Comparison of ENCODE assay signal across 1 cellular context in the genomic region with DNA sequence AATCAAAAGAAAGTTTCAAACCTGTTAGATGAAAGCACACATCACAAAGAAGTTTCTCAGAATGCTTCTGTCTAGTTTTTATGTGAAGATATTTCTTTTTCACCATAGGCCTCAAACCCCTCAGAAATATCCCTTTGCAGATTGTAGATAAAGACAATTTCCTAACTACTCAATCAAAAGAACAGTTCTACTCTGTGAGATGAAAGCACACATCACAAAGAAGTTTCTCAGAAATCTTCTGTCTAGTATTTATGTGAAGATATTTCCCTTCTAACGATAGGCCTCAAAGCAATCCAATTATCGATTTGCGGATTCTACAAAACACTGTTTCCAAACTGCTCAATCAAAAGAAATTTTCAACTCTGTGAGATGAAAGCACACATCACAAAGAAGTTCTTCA.
A peak's percentile ranks its signal among the peaks of the same experiment; 100 is the strongest.
DNase-seq lines count a peak whose midpoint lies in the region.
"Not testable (repeated sequence)": the region's sequence is repeated elsewhere in the genome, so short reads cannot be mapped to it uniquely, and the experiment has no call there.

No MANE protein-coding gene starts in this region.

- not testable (repeated sequence) for H3K4me3 ChIP-seq in Jurkat, Clone E6-1 (ENCODE audit: low read length)

- DNase-seq in Jurkat, Clone E6-1 (ENCODE audit: low read depth, low spot score) = peak; percentile 93
